ENCODE assay signal across 10 cellular contexts in genomic region chr3:25468866-25469319, GRCh38. TPM values are rescaled to one million over a fixed set of nuclear protein-coding genes. Genes with fewer than 3 reads are reported as not detected.
DNase-seq lines count a peak whose midpoint lies in the region; ATAC-seq and TF ChIP-seq lines count a peak whose summit lies in the region.
"Had no signal": no experiment of that assay in that cellular context is flagged by ENCODE, and none has a peak within 500 bp of the region (broad histone marks: within the 10 kb centered on the region; RNA-seq: fewer than 3 reads in every experiment).

No MANE protein-coding gene starts in this region.

- H3K27ac Mint-ChIP-seq in activated naive CD4-positive, alpha-beta T cell treated with anti-CD3 and anti-CD28 coated beads, Interleukin-2, amount 50 U/mL, for 72 hours, result no peak overlapping the region

- no peak for TF ChIP-seq POLR2A in Peyer's patch (IDR thresholded peaks at IDR 0.05)
- no peak for TF ChIP-seq POLR2A in tibial nerve (IDR thresholded peaks at IDR 0.05)

- no peak for ATAC-seq in activated naive CD4-positive, alpha-beta T cell treated with anti-CD3 and anti-CD28 coated beads, Interleukin-2, amount 50 U/mL, for 72 hours

- TF ChIP-seq CTCF in Peyer's patch (IDR thresholded peaks at IDR 0.05), result no peak
- peak; percentile 31 for TF ChIP-seq CTCF in fibroblast of mammary gland (conservative IDR thresholded peaks at IDR 0.05; ENCODE audit: control insufficient read depth, insufficient read depth, low read depth, low read length)
- TF ChIP-seq CTCF in tibial nerve (IDR thresholded peaks at IDR 0.05), result peak in 3 of 5 experiments; percentile 20 to 39 (median 35)

- H3K4me1 ChIP-seq in Peyer's patch (peaks cover 0 to 10% (median 0%) of the 10 kb centered on the region in 4 donors), tibial nerve (peaks cover 0 to 77% (median 49%) of the 10 kb centered on the region in 4 donors)

- H3K27me3 ChIP-seq in Peyer's patch, result no peaks in the 10 kb centered on the region
- H3K27me3 ChIP-seq in tibial nerve, result no peaks in the 10 kb centered on the region

- no peaks in the 10 kb centered on the region for H3K9me3 Mint-ChIP-seq in activated naive CD4-positive, alpha-beta T cell treated with anti-CD3 and anti-CD28 coated beads, Interleukin-2, amount 50 U/mL, for 72 hours

- TF ChIP-seq EP300 in tibial nerve (IDR thresholded peaks at IDR 0.05), result peak in 1 of 2 donors; percentile 76

- WGBS in tibial nerve, 2 donors, result 9% methylated on average over 6 of the region's 6 CpGs

- H3K27ac ChIP-seq in Peyer's patch, result peak overlapping the region in 3 of 4 donors; percentile 25 to 64 (median 55)
- peak overlapping the region; percentile 64 to 82 (median 72) for H3K27ac ChIP-seq in tibial nerve
- H3K27ac ChIP-seq: RWPE1 had no signal

- no peaks in the 10 kb centered on the region for H3K36me3 Mint-ChIP-seq in activated naive CD4-positive, alpha-beta T cell treated with anti-CD3 and anti-CD28 coated beads, Interleukin-2, amount 50 U/mL, for 72 hours

- H3K4me3 ChIP-seq in Peyer's patch, result no peak overlapping the region
- H3K4me3 ChIP-seq in fibroblast of mammary gland (ENCODE audit: control insufficient read depth, low read depth, low read length), result no peak overlapping the region
- H3K4me3 ChIP-seq in tibial nerve, result peak overlapping the region in 1 of 4 donors; percentile 14

- DNase-seq in Peyer's patch (peak in 1 of 3 donors; percentile 50), fibroblast of mammary gland (ENCODE audit: low read depth) (peak; percentile 75), mucosa of gallbladder (ENCODE audit: low spot score) (peak; percentile 28), tibial nerve (ENCODE audit: low spot score in 2 of 2) (peak; percentile 42 to 47), NCI-H524 (lab: John Stamatoyannopoulos, UW) (no peak), NCI-H1436 (lab: John Stamatoyannopoulos, UW) (no peak)
- no peak for DNase-seq in stimulated activated CD8-positive, alpha-beta memory T cell treated with anti-CD3 and anti-CD28 coated beads, Interleukin-4, amount 100 ng/mL, for 48 hours
- no peak for DNase-seq in activated naive CD4-positive, alpha-beta T cell treated with anti-CD3 and anti-CD28 coated beads, Interleukin-2, amount 50 U/mL, for 72 hours (ENCODE audit: low spot score in 2 of 2)
- DNase-seq: H7 had no signal

- no peaks in the 10 kb centered on the region for H3K9me3 ChIP-seq in Peyer's patch
- H3K9me3 ChIP-seq in tibial nerve, result no peaks in the 10 kb centered on the region

- H3K36me3 ChIP-seq in Peyer's patch (no peaks in the 10 kb centered on the region), tibial nerve (no peaks in the 10 kb centered on the region)

RNA-seq across cellular contexts. Expression of gene RARB, which starts 40.8 kb away (rescaled TPM):
- total RNA-seq in Peyer's patch (1 to 10 TPM in 3 of 4 donors, under 1 TPM in 1; 0.53 to 4.1 (median 2.9) TPM), mucosa of gallbladder (12.9 TPM), tibial nerve (10 to 100 TPM in 3 of 4 donors, 1 to 10 TPM in 1; 9.3 to 22.6 (median 15.1) TPM)
- not detected for total RNA-seq in activated naive CD4-positive, alpha-beta T cell treated with anti-CD3 and anti-CD28 coated beads, Interleukin-2, amount 50 U/mL, for 72 hours

Comparison
In these comparisons a context has a peak if more than half of its experiments do, and no peak if none do; other contexts are left out.
1. DNase-seq: peak in fibroblast of mammary gland (single experiment), mucosa of gallbladder (single experiment) and tibial nerve (2 of 2); none in NCI-H524 (0 of 2), stimulated activated CD8-positive, alpha-beta memory T cell treated with anti-CD3 and anti-CD28 coated beads, Interleukin-4, amount 100 ng/mL, for 48 hours (single experiment), activated naive CD4-positive, alpha-beta T cell treated with anti-CD3 and anti-CD28 coated beads, Interleukin-2, amount 50 U/mL, for 72 hours (0 of 2) and NCI-H1436 (single experiment).
2. CTCF ChIP-seq: peak in fibroblast of mammary gland (single experiment) and tibial nerve (3 of 5); none in Peyer's patch (0 of 6).